Comparison of ENCODE assay signal across 1 cellular context in the genomic region with DNA sequence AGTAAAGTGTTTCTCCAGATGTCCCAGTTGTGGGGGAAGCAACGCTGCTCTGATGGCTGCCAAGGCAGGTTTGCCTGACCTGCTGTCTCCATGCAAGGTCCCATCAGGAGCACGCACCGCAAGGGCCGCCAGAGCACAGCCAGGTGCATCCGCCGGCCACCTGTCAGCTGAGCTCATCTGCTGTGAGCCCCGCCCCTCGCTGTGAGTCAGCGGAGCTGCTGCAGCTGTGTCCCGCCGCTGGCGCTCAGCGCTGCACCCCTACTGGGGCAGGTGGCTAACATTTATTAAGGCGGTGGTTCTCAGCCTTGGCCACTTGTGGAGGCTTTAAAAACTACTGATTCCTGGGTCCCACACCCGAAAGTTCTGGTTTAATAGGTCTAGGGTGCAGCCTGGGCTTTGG.
TF ChIP-seq lines count a peak whose summit lies in the region.

No MANE protein-coding gene starts in this region.

TF ChIP-seq in HepG2, 621 proteins besides CTCF, POLR2A, EP300 and RAD21 (continued from another document and continues in another):
- TF ChIP-seq, protein P1, sequence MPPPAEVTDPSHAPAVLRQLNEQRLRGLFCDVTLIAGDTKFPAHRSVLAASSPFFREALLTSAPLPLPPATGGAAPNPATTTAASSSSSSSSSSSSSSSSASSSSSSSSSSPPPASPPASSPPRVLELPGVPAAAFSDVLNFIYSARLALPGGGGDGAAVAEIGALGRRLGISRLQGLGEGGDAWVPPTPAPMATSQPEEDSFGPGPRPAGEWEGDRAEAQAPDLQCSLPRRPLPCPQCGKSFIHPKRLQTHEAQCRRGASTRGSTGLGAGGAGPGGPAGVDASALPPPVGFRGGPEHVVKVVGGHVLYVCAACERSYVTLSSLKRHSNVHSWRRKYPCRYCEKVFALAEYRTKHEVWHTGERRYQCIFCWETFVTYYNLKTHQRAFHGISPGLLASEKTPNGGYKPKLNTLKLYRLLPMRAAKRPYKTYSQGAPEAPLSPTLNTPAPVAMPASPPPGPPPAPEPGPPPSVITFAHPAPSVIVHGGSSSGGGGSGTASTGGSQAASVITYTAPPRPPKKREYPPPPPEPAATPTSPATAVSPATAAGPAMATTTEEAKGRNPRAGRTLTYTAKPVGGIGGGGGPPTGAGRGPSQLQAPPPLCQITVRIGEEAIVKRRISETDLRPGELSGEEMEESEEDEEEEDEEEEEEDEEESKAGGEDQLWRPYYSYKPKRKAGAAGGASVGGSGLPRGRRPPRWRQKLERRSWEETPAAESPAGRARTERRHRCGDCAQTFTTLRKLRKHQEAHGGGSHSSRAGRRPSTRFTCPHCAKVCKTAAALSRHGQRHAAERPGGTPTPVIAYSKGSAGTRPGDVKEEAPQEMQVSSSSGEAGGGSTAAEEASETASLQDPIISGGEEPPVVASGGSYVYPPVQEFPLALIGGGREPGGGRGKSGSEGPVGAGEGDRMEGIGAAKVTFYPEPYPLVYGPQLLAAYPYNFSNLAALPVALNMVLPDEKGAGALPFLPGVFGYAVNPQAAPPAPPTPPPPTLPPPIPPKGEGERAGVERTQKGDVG (CRISPR knock-in tag; IDR thresholded peaks at IDR 0.05; ENCODE audit: borderline replicate concordance): peak; percentile 85; the same call in 1 of the 2 replicates
- TF ChIP-seq, protein P2, sequence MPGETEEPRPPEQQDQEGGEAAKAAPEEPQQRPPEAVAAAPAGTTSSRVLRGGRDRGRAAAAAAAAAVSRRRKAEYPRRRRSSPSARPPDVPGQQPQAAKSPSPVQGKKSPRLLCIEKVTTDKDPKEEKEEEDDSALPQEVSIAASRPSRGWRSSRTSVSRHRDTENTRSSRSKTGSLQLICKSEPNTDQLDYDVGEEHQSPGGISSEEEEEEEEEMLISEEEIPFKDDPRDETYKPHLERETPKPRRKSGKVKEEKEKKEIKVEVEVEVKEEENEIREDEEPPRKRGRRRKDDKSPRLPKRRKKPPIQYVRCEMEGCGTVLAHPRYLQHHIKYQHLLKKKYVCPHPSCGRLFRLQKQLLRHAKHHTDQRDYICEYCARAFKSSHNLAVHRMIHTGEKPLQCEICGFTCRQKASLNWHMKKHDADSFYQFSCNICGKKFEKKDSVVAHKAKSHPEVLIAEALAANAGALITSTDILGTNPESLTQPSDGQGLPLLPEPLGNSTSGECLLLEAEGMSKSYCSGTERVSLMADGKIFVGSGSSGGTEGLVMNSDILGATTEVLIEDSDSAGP (CRISPR knock-in tag; IDR thresholded peaks at IDR 0.05; ENCODE audit: borderline replicate concordance): peak; percentile 44; the same call in 1 of the 2 replicates
- no peak for TF ChIP-seq ZNF605 (CRISPR knock-in tag; IDR thresholded peaks at IDR 0.05)
- no peak for TF ChIP-seq ASH2L (IDR thresholded peaks at IDR 0.05; ENCODE audit: insufficient read length, low read depth, low read length)
- no peak for TF ChIP-seq ZBTB21 (CRISPR knock-in tag; IDR thresholded peaks at IDR 0.05)
- TF ChIP-seq NFIB (CRISPR knock-in tag; IDR thresholded peaks at IDR 0.05; ENCODE audit: borderline replicate concordance): no peak
- TF ChIP-seq KDM5A (IDR thresholded peaks at IDR 0.05; ENCODE audit: borderline replicate concordance, low read length): no peak
- no peak for TF ChIP-seq ZNF615 (CRISPR knock-in tag; IDR thresholded peaks at IDR 0.05; ENCODE audit: borderline replicate concordance)
- TF ChIP-seq, protein P3, sequence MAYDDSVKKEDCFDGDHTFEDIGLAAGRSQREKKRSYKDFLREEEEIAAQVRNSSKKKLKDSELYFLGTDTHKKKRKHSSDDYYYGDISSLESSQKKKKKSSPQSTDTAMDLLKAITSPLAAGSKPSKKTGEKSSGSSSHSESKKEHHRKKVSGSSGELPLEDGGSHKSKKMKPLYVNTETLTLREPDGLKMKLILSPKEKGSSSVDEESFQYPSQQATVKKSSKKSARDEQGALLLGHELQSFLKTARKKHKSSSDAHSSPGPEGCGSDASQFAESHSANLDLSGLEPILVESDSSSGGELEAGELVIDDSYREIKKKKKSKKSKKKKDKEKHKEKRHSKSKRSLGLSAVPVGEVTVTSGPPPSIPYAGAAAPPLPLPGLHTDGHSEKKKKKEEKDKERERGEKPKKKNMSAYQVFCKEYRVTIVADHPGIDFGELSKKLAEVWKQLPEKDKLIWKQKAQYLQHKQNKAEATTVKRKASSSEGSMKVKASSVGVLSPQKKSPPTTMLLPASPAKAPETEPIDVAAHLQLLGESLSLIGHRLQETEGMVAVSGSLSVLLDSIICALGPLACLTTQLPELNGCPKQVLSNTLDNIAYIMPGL (CRISPR knock-in tag; IDR thresholded peaks at IDR 0.05; ENCODE audit: borderline replicate concordance in 1 of 2, low read depth in 1 of 2): no peak
- TF ChIP-seq NR2F1 (CRISPR knock-in tag; IDR thresholded peaks at IDR 0.05): no peak
- no peak for TF ChIP-seq LCORL (IDR thresholded peaks at IDR 0.05)
- TF ChIP-seq LCORL (CRISPR knock-in tag; IDR thresholded peaks at IDR 0.05): no peak
- TF ChIP-seq MIER3 (CRISPR knock-in tag; IDR thresholded peaks at IDR 0.05; ENCODE audit: borderline replicate concordance): no peak
- peak; percentile 14; the same call in 1 of the 2 replicates for TF ChIP-seq MYC (CRISPR knock-in tag; IDR thresholded peaks at IDR 0.05; ENCODE audit: borderline replicate concordance)
- TF ChIP-seq NFYC (CRISPR knock-in tag; IDR thresholded peaks at IDR 0.05): no peak
- TF ChIP-seq, protein P4, sequence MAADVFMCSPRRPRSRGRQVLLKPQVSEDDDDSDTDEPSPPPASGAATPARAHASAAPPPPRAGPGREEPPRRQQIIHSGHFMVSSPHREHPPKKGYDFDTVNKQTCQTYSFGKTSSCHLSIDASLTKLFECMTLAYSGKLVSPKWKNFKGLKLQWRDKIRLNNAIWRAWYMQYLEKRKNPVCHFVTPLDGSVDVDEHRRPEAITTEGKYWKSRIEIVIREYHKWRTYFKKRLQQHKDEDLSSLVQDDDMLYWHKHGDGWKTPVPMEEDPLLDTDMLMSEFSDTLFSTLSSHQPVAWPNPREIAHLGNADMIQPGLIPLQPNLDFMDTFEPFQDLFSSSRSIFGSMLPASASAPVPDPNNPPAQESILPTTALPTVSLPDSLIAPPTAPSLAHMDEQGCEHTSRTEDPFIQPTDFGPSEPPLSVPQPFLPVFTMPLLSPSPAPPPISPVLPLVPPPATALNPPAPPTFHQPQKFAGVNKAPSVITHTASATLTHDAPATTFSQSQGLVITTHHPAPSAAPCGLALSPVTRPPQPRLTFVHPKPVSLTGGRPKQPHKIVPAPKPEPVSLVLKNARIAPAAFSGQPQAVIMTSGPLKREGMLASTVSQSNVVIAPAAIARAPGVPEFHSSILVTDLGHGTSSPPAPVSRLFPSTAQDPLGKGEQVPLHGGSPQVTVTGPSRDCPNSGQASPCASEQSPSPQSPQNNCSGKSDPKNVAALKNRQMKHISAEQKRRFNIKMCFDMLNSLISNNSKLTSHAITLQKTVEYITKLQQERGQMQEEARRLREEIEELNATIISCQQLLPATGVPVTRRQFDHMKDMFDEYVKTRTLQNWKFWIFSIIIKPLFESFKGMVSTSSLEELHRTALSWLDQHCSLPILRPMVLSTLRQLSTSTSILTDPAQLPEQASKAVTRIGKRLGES (CRISPR knock-in tag; IDR thresholded peaks at IDR 0.05; ENCODE audit: borderline replicate concordance): no peak
- TF ChIP-seq CBFB (CRISPR knock-in tag; IDR thresholded peaks at IDR 0.05): no peak
- TF ChIP-seq SP1 (IDR thresholded peaks at IDR 0.05): no peak
- TF ChIP-seq SP1 (CRISPR knock-in tag; IDR thresholded peaks at IDR 0.05): no peak; the same call in 1 of the 2 replicates
- TF ChIP-seq, protein P5, sequence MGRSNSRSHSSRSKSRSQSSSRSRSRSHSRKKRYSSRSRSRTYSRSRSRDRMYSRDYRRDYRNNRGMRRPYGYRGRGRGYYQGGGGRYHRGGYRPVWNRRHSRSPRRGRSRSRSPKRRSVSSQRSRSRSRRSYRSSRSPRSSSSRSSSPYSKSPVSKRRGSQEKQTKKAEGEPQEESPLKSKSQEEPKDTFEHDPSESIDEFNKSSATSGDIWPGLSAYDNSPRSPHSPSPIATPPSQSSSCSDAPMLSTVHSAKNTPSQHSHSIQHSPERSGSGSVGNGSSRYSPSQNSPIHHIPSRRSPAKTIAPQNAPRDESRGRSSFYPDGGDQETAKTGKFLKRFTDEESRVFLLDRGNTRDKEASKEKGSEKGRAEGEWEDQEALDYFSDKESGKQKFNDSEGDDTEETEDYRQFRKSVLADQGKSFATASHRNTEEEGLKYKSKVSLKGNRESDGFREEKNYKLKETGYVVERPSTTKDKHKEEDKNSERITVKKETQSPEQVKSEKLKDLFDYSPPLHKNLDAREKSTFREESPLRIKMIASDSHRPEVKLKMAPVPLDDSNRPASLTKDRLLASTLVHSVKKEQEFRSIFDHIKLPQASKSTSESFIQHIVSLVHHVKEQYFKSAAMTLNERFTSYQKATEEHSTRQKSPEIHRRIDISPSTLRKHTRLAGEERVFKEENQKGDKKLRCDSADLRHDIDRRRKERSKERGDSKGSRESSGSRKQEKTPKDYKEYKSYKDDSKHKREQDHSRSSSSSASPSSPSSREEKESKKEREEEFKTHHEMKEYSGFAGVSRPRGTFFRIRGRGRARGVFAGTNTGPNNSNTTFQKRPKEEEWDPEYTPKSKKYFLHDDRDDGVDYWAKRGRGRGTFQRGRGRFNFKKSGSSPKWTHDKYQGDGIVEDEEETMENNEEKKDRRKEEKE (IDR thresholded peaks at IDR 0.05): no peak
- TF ChIP-seq, protein P6, sequence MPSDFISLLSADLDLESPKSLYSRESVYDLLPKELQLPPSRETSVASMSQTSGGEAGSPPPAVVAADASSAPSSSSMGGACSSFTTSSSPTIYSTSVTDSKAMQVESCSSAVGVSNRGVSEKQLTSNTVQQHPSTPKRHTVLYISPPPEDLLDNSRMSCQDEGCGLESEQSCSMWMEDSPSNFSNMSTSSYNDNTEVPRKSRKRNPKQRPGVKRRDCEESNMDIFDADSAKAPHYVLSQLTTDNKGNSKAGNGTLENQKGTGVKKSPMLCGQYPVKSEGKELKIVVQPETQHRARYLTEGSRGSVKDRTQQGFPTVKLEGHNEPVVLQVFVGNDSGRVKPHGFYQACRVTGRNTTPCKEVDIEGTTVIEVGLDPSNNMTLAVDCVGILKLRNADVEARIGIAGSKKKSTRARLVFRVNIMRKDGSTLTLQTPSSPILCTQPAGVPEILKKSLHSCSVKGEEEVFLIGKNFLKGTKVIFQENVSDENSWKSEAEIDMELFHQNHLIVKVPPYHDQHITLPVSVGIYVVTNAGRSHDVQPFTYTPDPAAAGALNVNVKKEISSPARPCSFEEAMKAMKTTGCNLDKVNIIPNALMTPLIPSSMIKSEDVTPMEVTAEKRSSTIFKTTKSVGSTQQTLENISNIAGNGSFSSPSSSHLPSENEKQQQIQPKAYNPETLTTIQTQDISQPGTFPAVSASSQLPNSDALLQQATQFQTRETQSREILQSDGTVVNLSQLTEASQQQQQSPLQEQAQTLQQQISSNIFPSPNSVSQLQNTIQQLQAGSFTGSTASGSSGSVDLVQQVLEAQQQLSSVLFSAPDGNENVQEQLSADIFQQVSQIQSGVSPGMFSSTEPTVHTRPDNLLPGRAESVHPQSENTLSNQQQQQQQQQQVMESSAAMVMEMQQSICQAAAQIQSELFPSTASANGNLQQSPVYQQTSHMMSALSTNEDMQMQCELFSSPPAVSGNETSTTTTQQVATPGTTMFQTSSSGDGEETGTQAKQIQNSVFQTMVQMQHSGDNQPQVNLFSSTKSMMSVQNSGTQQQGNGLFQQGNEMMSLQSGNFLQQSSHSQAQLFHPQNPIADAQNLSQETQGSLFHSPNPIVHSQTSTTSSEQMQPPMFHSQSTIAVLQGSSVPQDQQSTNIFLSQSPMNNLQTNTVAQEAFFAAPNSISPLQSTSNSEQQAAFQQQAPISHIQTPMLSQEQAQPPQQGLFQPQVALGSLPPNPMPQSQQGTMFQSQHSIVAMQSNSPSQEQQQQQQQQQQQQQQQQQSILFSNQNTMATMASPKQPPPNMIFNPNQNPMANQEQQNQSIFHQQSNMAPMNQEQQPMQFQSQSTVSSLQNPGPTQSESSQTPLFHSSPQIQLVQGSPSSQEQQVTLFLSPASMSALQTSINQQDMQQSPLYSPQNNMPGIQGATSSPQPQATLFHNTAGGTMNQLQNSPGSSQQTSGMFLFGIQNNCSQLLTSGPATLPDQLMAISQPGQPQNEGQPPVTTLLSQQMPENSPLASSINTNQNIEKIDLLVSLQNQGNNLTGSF (CRISPR knock-in tag; IDR thresholded peaks at IDR 0.05): no peak
- no peak for TF ChIP-seq RFX1 (IDR thresholded peaks at IDR 0.05)
- no peak for TF ChIP-seq MTF2 (CRISPR knock-in tag; IDR thresholded peaks at IDR 0.05; ENCODE audit: borderline replicate concordance)
- TF ChIP-seq, protein P7, sequence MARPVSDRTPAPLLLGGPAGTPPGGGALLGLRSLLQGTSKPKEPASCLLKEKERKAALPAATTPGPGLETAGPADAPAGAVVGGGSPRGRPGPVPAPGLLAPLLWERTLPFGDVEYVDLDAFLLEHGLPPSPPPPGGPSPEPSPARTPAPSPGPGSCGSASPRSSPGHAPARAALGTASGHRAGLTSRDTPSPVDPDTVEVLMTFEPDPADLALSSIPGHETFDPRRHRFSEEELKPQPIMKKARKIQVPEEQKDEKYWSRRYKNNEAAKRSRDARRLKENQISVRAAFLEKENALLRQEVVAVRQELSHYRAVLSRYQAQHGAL (CRISPR knock-in tag; IDR thresholded peaks at IDR 0.05; ENCODE audit: not compliant biosample characterization): no peak
- TF ChIP-seq POGZ (CRISPR knock-in tag; IDR thresholded peaks at IDR 0.05): peak; percentile 81
- TF ChIP-seq SAP130 (CRISPR knock-in tag; IDR thresholded peaks at IDR 0.05; ENCODE audit: low read depth): peak; percentile 59; the same call in 1 of the 2 replicates
- TF ChIP-seq, protein P8, sequence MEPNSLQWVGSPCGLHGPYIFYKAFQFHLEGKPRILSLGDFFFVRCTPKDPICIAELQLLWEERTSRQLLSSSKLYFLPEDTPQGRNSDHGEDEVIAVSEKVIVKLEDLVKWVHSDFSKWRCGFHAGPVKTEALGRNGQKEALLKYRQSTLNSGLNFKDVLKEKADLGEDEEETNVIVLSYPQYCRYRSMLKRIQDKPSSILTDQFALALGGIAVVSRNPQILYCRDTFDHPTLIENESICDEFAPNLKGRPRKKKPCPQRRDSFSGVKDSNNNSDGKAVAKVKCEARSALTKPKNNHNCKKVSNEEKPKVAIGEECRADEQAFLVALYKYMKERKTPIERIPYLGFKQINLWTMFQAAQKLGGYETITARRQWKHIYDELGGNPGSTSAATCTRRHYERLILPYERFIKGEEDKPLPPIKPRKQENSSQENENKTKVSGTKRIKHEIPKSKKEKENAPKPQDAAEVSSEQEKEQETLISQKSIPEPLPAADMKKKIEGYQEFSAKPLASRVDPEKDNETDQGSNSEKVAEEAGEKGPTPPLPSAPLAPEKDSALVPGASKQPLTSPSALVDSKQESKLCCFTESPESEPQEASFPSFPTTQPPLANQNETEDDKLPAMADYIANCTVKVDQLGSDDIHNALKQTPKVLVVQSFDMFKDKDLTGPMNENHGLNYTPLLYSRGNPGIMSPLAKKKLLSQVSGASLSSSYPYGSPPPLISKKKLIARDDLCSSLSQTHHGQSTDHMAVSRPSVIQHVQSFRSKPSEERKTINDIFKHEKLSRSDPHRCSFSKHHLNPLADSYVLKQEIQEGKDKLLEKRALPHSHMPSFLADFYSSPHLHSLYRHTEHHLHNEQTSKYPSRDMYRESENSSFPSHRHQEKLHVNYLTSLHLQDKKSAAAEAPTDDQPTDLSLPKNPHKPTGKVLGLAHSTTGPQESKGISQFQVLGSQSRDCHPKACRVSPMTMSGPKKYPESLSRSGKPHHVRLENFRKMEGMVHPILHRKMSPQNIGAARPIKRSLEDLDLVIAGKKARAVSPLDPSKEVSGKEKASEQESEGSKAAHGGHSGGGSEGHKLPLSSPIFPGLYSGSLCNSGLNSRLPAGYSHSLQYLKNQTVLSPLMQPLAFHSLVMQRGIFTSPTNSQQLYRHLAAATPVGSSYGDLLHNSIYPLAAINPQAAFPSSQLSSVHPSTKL (CRISPR knock-in tag; IDR thresholded peaks at IDR 0.05): 0 out of 2 replicates have a peak, but pooled peaks have one; percentile 25
- no peak for TF ChIP-seq ELF3 (CRISPR knock-in tag; IDR thresholded peaks at IDR 0.05)
- no peak for TF ChIP-seq ATF7-NPFF (CRISPR knock-in tag; IDR thresholded peaks at IDR 0.05; ENCODE audit: low read depth)
